Comparison of ENCODE assay signal across 6 cellular contexts in genomic region chr3:49804141-49805041, GRCh38.
A peak's percentile ranks its signal among the peaks of the same experiment; 100 is the strongest.
DNase-seq lines count a peak whose midpoint lies in the region; ATAC-seq and TF ChIP-seq lines count a peak whose summit lies in the region.

No MANE protein-coding gene starts in this region.

- peak overlapping the region; percentile 75 to 89 for H3K4me3 ChIP-seq in mucosa of rectum (ENCODE audit: low read length in 2 of 2)

- peak overlapping the region; percentile 66 for H3K27ac Mint-ChIP-seq in activated naive CD8-positive, alpha-beta T cell treated with anti-CD3 and anti-CD28 coated beads, Interleukin-2, amount 50 U/mL, for 24 hours

- H3K9me3 ChIP-seq in mucosa of rectum (ENCODE audit: control insufficient read depth in 2 of 2, low read length in 2 of 2): no peaks in the 10 kb centered on the region

- H3K9ac ChIP-seq in mucosa of rectum (ENCODE audit: low read depth in 1 of 2, low read length in 2 of 2): no peak overlapping the region

- peaks cover 5 to 7% of the 10 kb centered on the region in 2 donors for H3K36me3 ChIP-seq in mucosa of rectum (ENCODE audit: control insufficient read depth in 2 of 2, insufficient read depth in 2 of 2, low read length in 2 of 2)

- H3K27me3 ChIP-seq in mucosa of rectum (ENCODE audit: control insufficient read depth in 2 of 2, insufficient read depth in 2 of 2, low read length in 2 of 2): peaks cover 0 to 2% of the 10 kb centered on the region in 2 donors

- no peaks in the 10 kb centered on the region for H3K9me3 Mint-ChIP-seq in activated naive CD8-positive, alpha-beta T cell treated with anti-CD3 and anti-CD28 coated beads, Interleukin-2, amount 50 U/mL, for 24 hours

- peaks cover 23 to 27% of the 10 kb centered on the region in 2 donors for H3K4me1 ChIP-seq in mucosa of rectum (ENCODE audit: control insufficient read depth in 2 of 2, insufficient read depth in 2 of 2, low read length in 2 of 2)

- H3K4me1 Mint-ChIP-seq in activated naive CD8-positive, alpha-beta T cell treated with anti-CD3 and anti-CD28 coated beads, Interleukin-2, amount 50 U/mL, for 24 hours: peaks cover 54% of the 10 kb centered on the region

- peak overlapping the region; percentile 88 for H3K4me3 Mint-ChIP-seq in activated naive CD8-positive, alpha-beta T cell treated with anti-CD3 and anti-CD28 coated beads, Interleukin-2, amount 50 U/mL, for 24 hours

- DNase-seq in activated naive CD8-positive, alpha-beta T cell treated with anti-CD3 and anti-CD28 coated beads, Interleukin-2, amount 50 U/mL, for 24 hours: no peak
- no peak for DNase-seq in midbrain (lab: John Stamatoyannopoulos, UW)

- no peaks in the 10 kb centered on the region for H3K36me3 Mint-ChIP-seq in activated naive CD8-positive, alpha-beta T cell treated with anti-CD3 and anti-CD28 coated beads, Interleukin-2, amount 50 U/mL, for 24 hours (ENCODE audit: low read depth)

- no peak for ATAC-seq in activated naive CD8-positive, alpha-beta T cell treated with anti-CD3 and anti-CD28 coated beads, Interleukin-2, amount 50 U/mL, for 24 hours
- ATAC-seq in GM21723 (IDR thresholded peaks at IDR 0.05; ENCODE audit: unreplicated experiment) (no peak), GM18502 (IDR thresholded peaks at IDR 0.05; ENCODE audit: poor library complexity, unreplicated experiment) (no peak)

- 0 out of 3 replicates have a peak, but pooled peaks have one; percentile 0 for TF ChIP-seq CTCF in GM12872 (IDR thresholded peaks at IDR 0.05; ENCODE audit: insufficient read depth, low read depth, low read length)

- H3K27ac ChIP-seq in mucosa of rectum (ENCODE audit: low read depth in 2 of 2, low read length in 2 of 2): peak overlapping the region in 1 of 2 donors; percentile 90

- H3K27me3 Mint-ChIP-seq in activated naive CD8-positive, alpha-beta T cell treated with anti-CD3 and anti-CD28 coated beads, Interleukin-2, amount 50 U/mL, for 24 hours: peaks cover 12% of the 10 kb centered on the region
